14 cellular contexts compared by ENCODE assay signal in the genomic region with DNA sequence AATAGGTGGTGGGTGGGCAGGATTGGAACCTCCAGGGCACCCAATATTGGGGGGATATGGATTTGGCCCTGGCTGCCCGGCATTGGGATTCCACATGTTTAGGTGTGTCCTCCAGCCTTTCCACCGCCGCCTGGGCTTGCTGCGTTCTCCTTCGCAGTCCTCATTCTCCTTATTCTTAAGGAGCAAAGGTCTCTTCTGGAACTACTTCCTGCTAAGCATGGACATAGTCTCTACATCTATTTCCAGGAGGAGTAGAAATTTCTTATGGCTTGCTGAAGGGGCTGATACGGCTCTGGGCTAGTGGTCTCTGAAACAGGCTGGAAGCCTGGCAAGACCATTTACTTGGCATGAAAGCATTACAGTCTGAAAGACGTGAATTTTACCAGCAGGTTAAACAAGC. TPM values are rescaled to one million over a fixed set of nuclear protein-coding genes. Genes with fewer than 3 reads are reported as not detected.
A peak's percentile ranks its signal among the peaks of the same experiment; 100 is the strongest.
DNase-seq lines count a peak whose midpoint lies in the region; ATAC-seq and TF ChIP-seq lines count a peak whose summit lies in the region.
"Had no signal": no experiment of that assay in that cellular context is flagged by ENCODE, and none has a peak within 500 bp of the region (broad histone marks: within the 10 kb centered on the region; RNA-seq: fewer than 3 reads in every experiment).

No MANE protein-coding gene starts in this region.

- POLR2A ChIA-PET in activated CD4-positive, alpha-beta memory T cell treated with anti-CD3 and anti-CD28 coated beads for 36 hours (lab: Charles Lee), result interaction anchor here (0.7 kb wide), 1 partner anchor 27 kb away, joined by 3 read pairs; no protein-coding TSS in a partner anchor

- H3K4me1 ChIP-seq in transverse colon, result peaks cover 4 to 60% (median 40%) of the 10 kb centered on the region in 4 donors
- no peaks in the 10 kb centered on the region for H3K4me1 ChIP-seq in left ventricle myocardium inferior

- peak; percentile 16 to 17 for DNase-seq in activated T-cell treated with anti-CD3 and anti-CD28 coated beads, Interleukin-2, amount 50 U/mL, for 48 hours
- no peak for DNase-seq in activated T-cell treated with anti-CD3 and anti-CD28 coated beads, Interleukin-2, amount 50 U/mL, for 1 hour
- DNase-seq in activated CD4-positive, alpha-beta memory T cell treated with anti-CD3 and anti-CD28 coated beads for 36 hours, result no peak
- peak; percentile 61 to 70 for DNase-seq in left colon
- DNase-seq in transverse colon, result peak; percentile 60
- no peak for DNase-seq in left ventricle myocardium inferior
- DNase-seq: KG1, NCI-H1694 treated with DMSO at 0.1 percent for 48 hours, nephron progenitor cell, SHP77 had no signal

- H3K4me1 Mint-ChIP-seq in activated CD4-positive, alpha-beta memory T cell treated with anti-CD3 and anti-CD28 coated beads for 36 hours (ENCODE audit: low read depth), result peaks cover 69% of the 10 kb centered on the region

- intact Hi-C loops in activated CD4-positive, alpha-beta memory T cell treated with anti-CD3 and anti-CD28 coated beads for 36 hours (cut with micrococcal nuclease), result no loop called here
- intact Hi-C loops in left colon (cut with DNase I, micrococcal nuclease) (no loop called here), transverse colon (cut with DNase I; ENCODE audit: low total_unique reads) (no loop called here), left ventricle myocardium inferior (cut with micrococcal nuclease) (no loop called here)

- TF ChIP-seq CTCF in transverse colon (IDR thresholded peaks at IDR 0.05), result no peak
- TF ChIP-seq CTCF in left ventricle myocardium inferior (IDR thresholded peaks at IDR 0.05; ENCODE audit: borderline replicate concordance), result no peak

- peaks cover 16% of the 10 kb centered on the region for H3K9me3 Mint-ChIP-seq in activated CD4-positive, alpha-beta memory T cell treated with anti-CD3 and anti-CD28 coated beads for 36 hours

- no peak overlapping the region for H3K4me3 Mint-ChIP-seq in activated CD4-positive, alpha-beta memory T cell treated with anti-CD3 and anti-CD28 coated beads for 36 hours
- H3K4me3 Mint-ChIP-seq: nephron progenitor cell had no signal

- H3K27ac ChIP-seq in transverse colon (peak overlapping the region; percentile 78 to 89 (median 86)), left ventricle myocardium inferior (replicated peaks) (no peak overlapping the region)
- H3K27ac ChIP-seq: thoracic aorta had no signal

- TF ChIP-seq EP300 in transverse colon (IDR thresholded peaks at IDR 0.05; ENCODE audit: low read depth), result no peak

- H3K36me3 Mint-ChIP-seq in activated CD4-positive, alpha-beta memory T cell treated with anti-CD3 and anti-CD28 coated beads for 36 hours, result peaks cover 12% of the 10 kb centered on the region

- ATAC-seq in left colon, result peak; percentile 69
- no peak for ATAC-seq in GM21737 (IDR thresholded peaks at IDR 0.05; ENCODE audit: unreplicated experiment)
- ATAC-seq in HG03439 (IDR thresholded peaks at IDR 0.05; ENCODE audit: unreplicated experiment), result no peak

- peak overlapping the region in 1 of 4 donors; percentile 30 for H3K4me3 ChIP-seq in transverse colon
- no peak overlapping the region for H3K4me3 ChIP-seq in left ventricle myocardium inferior
- H3K4me3 ChIP-seq: skin epidermis, thoracic aorta had no signal

- H3K9me3 ChIP-seq in transverse colon (peaks cover 0 to 8% of the 10 kb centered on the region in 2 donors), left ventricle myocardium inferior (replicated peaks) (peaks cover 18% of the 10 kb centered on the region)

- H3K36me3 ChIP-seq in transverse colon (no peaks in the 10 kb centered on the region), left ventricle myocardium inferior (no peaks in the 10 kb centered on the region)
- H3K36me3 ChIP-seq: thoracic aorta had no signal

- in situ Hi-C loops in transverse colon (cut with MboI; ENCODE audit: low pct_ligation_motif_present in 1 of 4, low pct_unique_long_range_greater_than_20kb in 1 of 4, low sequenced_read_pairs in 3 of 4), result no loop called here

- H3K27ac Mint-ChIP-seq in activated CD4-positive, alpha-beta memory T cell treated with anti-CD3 and anti-CD28 coated beads for 36 hours, result peak overlapping the region; percentile 42
- H3K27ac Mint-ChIP-seq: nephron progenitor cell had no signal

- H3K27me3 ChIP-seq in transverse colon (peaks cover 11% of the 10 kb centered on the region), left ventricle myocardium inferior (ENCODE audit: low read depth) (peaks cover 38% of the 10 kb centered on the region)

- no peaks in the 10 kb centered on the region for H3K27me3 Mint-ChIP-seq in activated CD4-positive, alpha-beta memory T cell treated with anti-CD3 and anti-CD28 coated beads for 36 hours

- 58 to 73% methylated on average over 2 to 7 of the region's 7 CpGs for WGBS in transverse colon (ENCODE audit: low coverage in 1 of 2), 2 donors

- CTCF ChIA-PET in activated CD4-positive, alpha-beta memory T cell treated with anti-CD3 and anti-CD28 coated beads for 36 hours (lab: Charles Lee), result interaction anchor here (1.8 to 2.3 kb wide), 2 partner anchors 27 kb away, joined by 5 to 15 read pairs; partner anchors contain the start of gene PSMC4

- TF ChIP-seq POLR2A in transverse colon (IDR thresholded peaks at IDR 0.05), result peak; percentile 36

RNA-seq across cellular contexts. Expression of gene FCGBP, which starts 9.2 kb away (rescaled TPM):
- 1 to 10 TPM; 3.6 TPM for total RNA-seq in activated CD4-positive, alpha-beta memory T cell treated with anti-CD3 and anti-CD28 coated beads for 36 hours
- total RNA-seq in left colon (1,000 to 10,000 TPM; 6,411 to 6,996 TPM), transverse colon (1,000 to 10,000 TPM; 1,603 to 6,178 (median 2,329) TPM), left ventricle myocardium inferior (4.1 TPM)

RNA-seq across cellular contexts. Expression of gene PSMC4, which starts 27.4 kb away (rescaled TPM):
- total RNA-seq in activated CD4-positive, alpha-beta memory T cell treated with anti-CD3 and anti-CD28 coated beads for 36 hours, result 100 to 1,000 TPM; 105 to 107 TPM
- total RNA-seq in left colon (10 to 100 TPM; 71.7 to 83.1 TPM), transverse colon (10 to 100 TPM; 46.4 to 83.4 (median 77.5) TPM), left ventricle myocardium inferior (70.7 TPM)

RNA-seq across cellular contexts. Expression of gene ZNF546, which starts 53.3 kb away (rescaled TPM):
- 1 to 10 TPM; 4.2 to 5.5 TPM for total RNA-seq in activated CD4-positive, alpha-beta memory T cell treated with anti-CD3 and anti-CD28 coated beads for 36 hours
- total RNA-seq in left colon, result 1 to 10 TPM; 2.0 to 3.0 TPM
- total RNA-seq in transverse colon, result 1 to 10 TPM in 3 of 4 donors, under 1 TPM in 1; 0.60 to 8.1 (median 2.4) TPM
- total RNA-seq in left ventricle myocardium inferior, result 7.8 TPM

Comparison
In these comparisons a context has a peak if more than half of its experiments do, and no peak if none do; other contexts are left out.
1. DNase-seq: peak in activated T-cell treated with anti-CD3 and anti-CD28 coated beads, Interleukin-2, amount 50 U/mL, for 48 hours (2 of 2), left colon (2 of 2) and transverse colon (single experiment); none in activated T-cell treated with anti-CD3 and anti-CD28 coated beads, Interleukin-2, amount 50 U/mL, for 1 hour (single experiment), activated CD4-positive, alpha-beta memory T cell treated with anti-CD3 and anti-CD28 coated beads for 36 hours (single experiment) and left ventricle myocardium inferior (single experiment).
2. RNA of gene FCGBP, which starts 9.2 kb away (total RNA-seq): 6,411 to 6,996 TPM in left colon and 1,603 to 6,178 TPM in transverse colon; 4.1 TPM in left ventricle myocardium inferior (single experiment) and 3.6 TPM in activated CD4-positive, alpha-beta memory T cell treated with anti-CD3 and anti-CD28 coated beads for 36 hours; every median in the first group is over 100 times any median in the second.